Comparison of ENCODE assay signal across 11 cellular contexts in genomic region chr1:65266501-65266900, GRCh38. TPM values are rescaled to one million over a fixed set of nuclear protein-coding genes. Genes with fewer than 3 reads are reported as not detected.
A peak's percentile ranks its signal among the peaks of the same experiment; 100 is the strongest.
DNase-seq lines count a peak whose midpoint lies in the region; TF ChIP-seq lines count a peak whose summit lies in the region.
"Had no signal": no experiment of that assay in that cellular context is flagged by ENCODE, and none has a peak within 500 bp of the region (broad histone marks: within the 10 kb centered on the region; RNA-seq: fewer than 3 reads in every experiment).

No MANE protein-coding gene starts in this region.

- H3K4me1 Mint-ChIP-seq in T-helper 1 cell treated with Interleukin-12 subunit alpha and Interleukin-12 subunit beta and Interleukin-4 antibody, amounts not matched to agents 30 μg/mL and 1 μg/mL, for 36 hours (ENCODE audit: low read depth), result peaks cover 24% of the 10 kb centered on the region
- H3K4me1 Mint-ChIP-seq in HFFc6 (ENCODE audit: low read depth), result peaks cover 30% of the 10 kb centered on the region

- no peaks in the 10 kb centered on the region for H3K9me3 ChIP-seq in osteoblast (ENCODE audit: low read depth, low read length)

- peak overlapping the region; percentile 97 for H3K4me2 ChIP-seq in osteoblast (ENCODE audit: insufficient read depth, low read length)

- H3K9me3 Mint-ChIP-seq in T-helper 1 cell treated with Interleukin-12 subunit alpha and Interleukin-12 subunit beta and Interleukin-4 antibody, amounts not matched to agents 30 μg/mL and 1 μg/mL, for 36 hours, result no peaks in the 10 kb centered on the region
- no peaks in the 10 kb centered on the region for H3K9me3 Mint-ChIP-seq in HFFc6

- no peak overlapping the region for H3K27ac Mint-ChIP-seq in T-helper 1 cell treated with Interleukin-12 subunit alpha and Interleukin-12 subunit beta and Interleukin-4 antibody, amounts not matched to agents 30 μg/mL and 1 μg/mL, for 36 hours
- H3K27ac Mint-ChIP-seq in HFFc6, result peak overlapping the region; percentile 80

- TF ChIP-seq CTCF in HFFc6 (IDR thresholded peaks at IDR 0.05) (no peak), dorsolateral prefrontal cortex (IDR thresholded peaks at IDR 0.05 in 54 of 56, conservative IDR thresholded peaks at IDR 0.05 in 2 of 56; ENCODE audit: low read depth in 1 of 56, partially characterized antibody in 56 of 56) (no peak), osteoblast (IDR thresholded peaks at IDR 0.05; ENCODE audit: extremely low read depth, low read depth, low read length) (no peak)

- H3K27ac ChIP-seq in dorsolateral prefrontal cortex (peak overlapping the region in 58 of 59 donors; percentile 14 to 100 (median 96)), osteoblast (ENCODE audit: low read depth, low read length) (no peak overlapping the region)

- peak overlapping the region; percentile 30 to 86 (median 73) for H3K4me3 ChIP-seq in dorsolateral prefrontal cortex
- H3K4me3 ChIP-seq in osteoblast (ENCODE audit: insufficient read depth, low read length), result peak overlapping the region; percentile 74

- H4K20me1 ChIP-seq in osteoblast (ENCODE audit: insufficient read depth, low read length), result no peaks in the 10 kb centered on the region

- DNase-seq in T-helper 1 cell (no peak), HFFc6 (no peak), dorsolateral prefrontal cortex (no peak), osteoblast (ENCODE audit: insufficient read length, low spot score, missing footprints) (no peak), DMS79 (lab: John Stamatoyannopoulos, UW) (no peak), DMS79 treated with DMSO at 0.1 percent for 48 hours (lab: John Stamatoyannopoulos, UW) (no peak), Kasumi-1 (lab: John Stamatoyannopoulos, UW) (no peak)
- DNase-seq: KBM-7, PC-3, small intestine had no signal

- H3K36me3 ChIP-seq in osteoblast (ENCODE audit: insufficient read depth, low read length), result no peaks in the 10 kb centered on the region

- peaks cover 43% of the 10 kb centered on the region for H3K27me3 Mint-ChIP-seq in T-helper 1 cell treated with Interleukin-12 subunit alpha and Interleukin-12 subunit beta and Interleukin-4 antibody, amounts not matched to agents 30 μg/mL and 1 μg/mL, for 36 hours (ENCODE audit: low read depth)
- no peaks in the 10 kb centered on the region; the same call in 1 of the 2 replicates for H3K27me3 Mint-ChIP-seq in HFFc6 (ENCODE audit: insufficient read depth)

- intact Hi-C loops in dorsolateral prefrontal cortex (cut with DNase I), result loop anchor here in 1 of 2 donors (1.0 kb wide), 1 partner anchor 154 kb away; the partner anchor contains the start of genes LEPR and LEPROT

- H3K36me3 Mint-ChIP-seq in T-helper 1 cell treated with Interleukin-12 subunit alpha and Interleukin-12 subunit beta and Interleukin-4 antibody, amounts not matched to agents 30 μg/mL and 1 μg/mL, for 36 hours (ENCODE audit: low read depth), result peaks cover 3% of the 10 kb centered on the region
- H3K36me3 Mint-ChIP-seq in HFFc6 (ENCODE audit: low read depth), result no peaks in the 10 kb centered on the region

- H2AFZ ChIP-seq in osteoblast (ENCODE audit: low read length), result peak overlapping the region; percentile 73

- peak overlapping the region; percentile 71 for H3K4me3 Mint-ChIP-seq in T-helper 1 cell treated with Interleukin-12 subunit alpha and Interleukin-12 subunit beta and Interleukin-4 antibody, amounts not matched to agents 30 μg/mL and 1 μg/mL, for 36 hours
- peak overlapping the region; percentile 91 for H3K4me3 Mint-ChIP-seq in HFFc6

- H3K79me2 ChIP-seq in osteoblast (ENCODE audit: insufficient read depth, low read length), result peaks cover 3% of the 10 kb centered on the region

- H3K4me1 ChIP-seq in osteoblast (ENCODE audit: insufficient read depth, low read length), result peaks cover 13% of the 10 kb centered on the region

- H3K27me3 ChIP-seq in dorsolateral prefrontal cortex, result no peaks in the 10 kb centered on the region
- H3K27me3 ChIP-seq in osteoblast (ENCODE audit: insufficient read depth, low read length), result no peaks in the 10 kb centered on the region

RNA-seq across cellular contexts. Expression of gene DNAJC6, which starts 42.8 kb away (rescaled TPM):
- total RNA-seq in HFFc6 (2021; fragmentation: NEBNext Ultra II Directional; extraction: Animal tissue kit (Norgen Biotek cat#: 25700)), result 10 to 100 TPM; 13.5 to 17.7 (median 15.3) TPM
- total RNA-seq in dorsolateral prefrontal cortex, result 100 to 1,000 TPM; 149 to 406 (median 315) TPM
- total RNA-seq in osteoblast, result 10.5 and 11.8 TPM in 2 replicates

Comparison
In these comparisons a context has a peak if more than half of its experiments do, and no peak if none do; other contexts are left out.
1. RNA of gene DNAJC6, which starts 42.8 kb away (total RNA-seq): 149 to 406 TPM in dorsolateral prefrontal cortex; 13.5 to 17.7 TPM in HFFc6 and 10.5 to 11.8 TPM in osteoblast; every median in the first group is over 4 times any median in the second.